Comparison of ENCODE assay signal across 9 cellular contexts in the genomic region with DNA sequence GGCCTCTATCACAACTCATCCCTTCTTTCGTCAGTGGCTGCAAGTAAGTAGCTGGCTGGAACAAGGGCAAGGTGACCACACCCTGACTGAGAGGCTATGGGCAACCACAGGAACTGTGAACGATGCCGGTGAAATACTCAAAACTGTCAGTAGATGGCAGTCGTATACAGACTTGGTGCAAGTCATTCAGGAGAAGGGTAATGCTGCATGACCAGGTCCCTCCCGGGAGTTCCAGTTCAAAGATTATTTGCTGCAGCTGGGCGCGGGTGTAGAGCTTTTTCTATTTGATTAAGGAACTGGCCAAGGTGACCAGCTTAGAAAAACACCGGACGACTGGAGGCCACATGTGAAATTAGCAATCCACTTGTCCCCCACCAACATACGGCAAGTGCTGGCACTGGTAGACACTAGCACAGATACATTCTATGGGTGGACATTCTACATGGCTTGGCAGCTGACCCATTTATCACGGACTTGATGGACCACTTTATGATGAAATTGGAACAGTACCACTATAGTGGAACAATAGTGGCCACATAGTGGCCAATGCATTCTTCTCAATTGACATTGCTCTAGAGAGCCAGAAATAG.
A peak's percentile ranks its signal among the peaks of the same experiment; 100 is the strongest.
DNase-seq lines count a peak whose midpoint lies in the region; ATAC-seq and TF ChIP-seq lines count a peak whose summit lies in the region.
"Had no signal": no experiment of that assay in that cellular context is flagged by ENCODE, and none has a peak within 500 bp of the region (broad histone marks: within the 10 kb centered on the region; RNA-seq: fewer than 3 reads in every experiment).

No MANE protein-coding gene starts in this region.

- no peak overlapping the region for H3K4me2 ChIP-seq in DOHH2 (ENCODE audit: low read length)

- no peak overlapping the region for H3K4me3 Mint-ChIP-seq in activated CD8-positive, alpha-beta T cell treated with anti-CD3 and anti-CD28 coated beads, Interleukin-2, amount 10 ng/mL, durations not matched to agents 7 days and 5 days
- H3K4me3 Mint-ChIP-seq: activated naive CD8-positive, alpha-beta T cell had no signal

- no peak overlapping the region for H3K27ac ChIP-seq in DOHH2 (ENCODE audit: low read depth, low read length)

- no peaks in the 10 kb centered on the region for H3K36me3 Mint-ChIP-seq in activated CD8-positive, alpha-beta T cell treated with anti-CD3 and anti-CD28 coated beads, Interleukin-2, amount 10 ng/mL, durations not matched to agents 7 days and 5 days (ENCODE audit: low read depth)
- H3K36me3 Mint-ChIP-seq: activated naive CD8-positive, alpha-beta T cell had no signal

- H3K36me3 ChIP-seq in DOHH2 (ENCODE audit: control insufficient read depth, low read length), result no peaks in the 10 kb centered on the region

- no peaks in the 10 kb centered on the region for H3K4me1 ChIP-seq in DOHH2 (ENCODE audit: control insufficient read depth, low read length)

- POLR2A ChIA-PET in activated CD8-positive, alpha-beta T cell treated with anti-CD3 and anti-CD28 coated beads, Interleukin-2, amount 10 ng/mL, durations not matched to agents 7 days and 5 days (lab: Charles Lee), result no interaction called here

- no peak overlapping the region for H3K4me3 ChIP-seq in DOHH2 (ENCODE audit: low read length)

- H3K27ac Mint-ChIP-seq in activated CD8-positive, alpha-beta T cell treated with anti-CD3 and anti-CD28 coated beads, Interleukin-2, amount 10 ng/mL, durations not matched to agents 7 days and 5 days, result no peak overlapping the region
- H3K27ac Mint-ChIP-seq: activated naive CD8-positive, alpha-beta T cell had no signal

- H3K27me3 Mint-ChIP-seq in activated CD8-positive, alpha-beta T cell treated with anti-CD3 and anti-CD28 coated beads, Interleukin-2, amount 10 ng/mL, durations not matched to agents 7 days and 5 days (ENCODE audit: low read depth), result no peaks in the 10 kb centered on the region
- H3K27me3 Mint-ChIP-seq: activated naive CD8-positive, alpha-beta T cell had no signal

- no peaks in the 10 kb centered on the region for H3K79me2 ChIP-seq in DOHH2 (ENCODE audit: control insufficient read depth, low read length)

- H3K9me2 ChIP-seq in DOHH2 (replicated peaks; ENCODE audit: control insufficient read depth, low read length), result no peaks in the 10 kb centered on the region

- H3K9me3 Mint-ChIP-seq in activated CD8-positive, alpha-beta T cell treated with anti-CD3 and anti-CD28 coated beads, Interleukin-2, amount 10 ng/mL, durations not matched to agents 7 days and 5 days (ENCODE audit: insufficient read depth), result no peaks in the 10 kb centered on the region

- DNase-seq in GM19240 (ENCODE audit: insufficient read length, low spot score), result peak; percentile 6
- peak; percentile 65 for DNase-seq in NCI-H2227 (lab: John Stamatoyannopoulos, UW; ENCODE audit: unreplicated experiment)
- peak; percentile 64 for DNase-seq in activated CD8-positive, alpha-beta T cell treated with anti-CD3 and anti-CD28 coated beads, Interleukin-2, amount 10 ng/mL, durations not matched to agents 7 days and 5 days
- no peak for DNase-seq in left cardiac atrium
- DNase-seq in stimulated activated CD4-positive, alpha-beta T cell treated with anti-CD3 and anti-CD28 coated beads, Interleukin-15, amount 100 ng/mL, for 24 hours, result peak; percentile 35
- no peak for DNase-seq in DMS79 (lab: John Stamatoyannopoulos, UW)

- CTCF ChIA-PET in activated CD8-positive, alpha-beta T cell treated with anti-CD3 and anti-CD28 coated beads, Interleukin-2, amount 10 ng/mL, durations not matched to agents 7 days and 5 days (lab: Charles Lee), result interaction anchor here (1.5 kb wide), 1 partner anchor 12 kb away, joined by 4 read pairs; no protein-coding TSS in a partner anchor

- peak; percentile 97 for ATAC-seq in HG03097 (IDR thresholded peaks at IDR 0.05; ENCODE audit: low FRiP score, unreplicated experiment)
- peak; percentile 76 for ATAC-seq in activated CD8-positive, alpha-beta T cell treated with anti-CD3 and anti-CD28 coated beads, Interleukin-2, amount 10 ng/mL, durations not matched to agents 7 days and 5 days
- ATAC-seq in left cardiac atrium, result peak; percentile 53 to 82

- H3K9me3 ChIP-seq in DOHH2 (ENCODE audit: control insufficient read depth, insufficient read depth, low read length), result no peaks in the 10 kb centered on the region

- H4K20me1 ChIP-seq in DOHH2 (ENCODE audit: control insufficient read depth, insufficient read depth, low read depth, low read length), result no peaks in the 10 kb centered on the region

- H3F3A ChIP-seq in DOHH2 (ENCODE audit: control insufficient read depth, insufficient read depth), result no peaks in the 10 kb centered on the region

- no peaks in the 10 kb centered on the region for H3K27me3 ChIP-seq in DOHH2 (ENCODE audit: control insufficient read depth, low read length)

- no peaks in the 10 kb centered on the region for H3K4me1 Mint-ChIP-seq in activated CD8-positive, alpha-beta T cell treated with anti-CD3 and anti-CD28 coated beads, Interleukin-2, amount 10 ng/mL, durations not matched to agents 7 days and 5 days (ENCODE audit: low read depth)

- intact Hi-C loops in left cardiac atrium (cut with DNase I), result no loop called here

- peak; percentile 69 for TF ChIP-seq CTCF in DOHH2 (IDR thresholded peaks at IDR 0.05; ENCODE audit: low read depth, low read length, poor library complexity, severe bottlenecking)

Comparison
In these comparisons a context has a peak if more than half of its experiments do, and no peak if none do; other contexts are left out.
1. DNase-seq: peak in GM19240 (single experiment), NCI-H2227 (single experiment), activated CD8-positive, alpha-beta T cell treated with anti-CD3 and anti-CD28 coated beads, Interleukin-2, amount 10 ng/mL, durations not matched to agents 7 days and 5 days (single experiment) and stimulated activated CD4-positive, alpha-beta T cell treated with anti-CD3 and anti-CD28 coated beads, Interleukin-15, amount 100 ng/mL, for 24 hours (single experiment); none in left cardiac atrium (single experiment) and DMS79 (single experiment).
2. Peak in every context shown above with its lines, with median percentiles within 50 percentile points of each other: ATAC-seq.